In the genomic region with DNA sequence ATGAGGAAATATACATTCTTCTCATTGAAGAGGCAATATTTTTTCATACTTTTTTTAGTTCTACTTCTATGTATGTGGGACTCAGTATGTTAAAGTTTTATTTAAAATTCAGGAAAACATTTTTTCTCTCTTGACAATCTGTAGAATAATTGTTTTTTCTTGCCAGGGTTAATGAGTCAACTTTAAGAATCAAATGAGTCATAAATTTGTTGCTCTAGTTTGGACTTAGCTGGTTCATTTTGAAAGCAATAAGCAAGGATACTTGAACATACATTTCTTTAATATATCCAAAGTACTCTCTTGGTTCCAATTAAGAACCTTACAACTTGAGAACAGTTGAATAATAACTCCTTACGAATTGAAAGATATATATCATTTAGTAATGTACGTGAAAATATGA, we compare ENCODE assay signal across 21 cellular contexts.
DNase-seq lines count a peak whose midpoint lies in the region; ATAC-seq, FAIRE-seq and TF ChIP-seq lines count a peak whose summit lies in the region.
"Had no signal": no experiment of that assay in that cellular context is flagged by ENCODE, and none has a peak within 500 bp of the region (broad histone marks: within the 10 kb centered on the region; RNA-seq: fewer than 3 reads in every experiment).

No MANE protein-coding gene starts in this region.

- TF ChIP-seq POLR2A in breast epithelium (IDR thresholded peaks at IDR 0.05) (no peak), endothelial cell of umbilical vein (IDR thresholded peaks at IDR 0.05; ENCODE audit: low read depth, low read length) (no peak)

- no peaks in the 10 kb centered on the region for H3K9me3 Mint-ChIP-seq in MCF 10A (ENCODE audit: unreplicated experiment)
- H3K9me3 Mint-ChIP-seq: CD8-positive, alpha-beta memory T cell had no signal

- no peaks in the 10 kb centered on the region for H3K36me3 Mint-ChIP-seq in MCF 10A (ENCODE audit: insufficient read depth, unreplicated experiment)
- H3K36me3 Mint-ChIP-seq: CD8-positive, alpha-beta memory T cell had no signal

- BruUV-seq in MCF 10A (replicated peaks; lab: Mats Ljungman, UMichigan) (no TSS peak), endothelial cell of umbilical vein (replicated peaks; lab: Mats Ljungman, UMichigan) (no TSS peak)

- CTCF ChIA-PET in MCF 10A (lab: Yijun Ruan, JAX) (interaction anchor here (0.6 kb wide), 1 partner anchor 1539 kb away, joined by 3 read pairs; no protein-coding TSS in a partner anchor), endothelial cell of umbilical vein (lab: Charles Lee) (no interaction called here)

- H3K4me1 Mint-ChIP-seq in MCF 10A (ENCODE audit: insufficient read depth, unreplicated experiment): no peaks in the 10 kb centered on the region
- H3K4me1 Mint-ChIP-seq: CD8-positive, alpha-beta memory T cell had no signal

- no peaks in the 10 kb centered on the region for H3K27me3 Mint-ChIP-seq in MCF 10A (ENCODE audit: insufficient read depth, unreplicated experiment)
- H3K27me3 Mint-ChIP-seq: CD8-positive, alpha-beta memory T cell had no signal

- H3K27me3 ChIP-seq in breast epithelium (no peaks in the 10 kb centered on the region), endothelial cell of umbilical vein (ENCODE audit: control insufficient read depth in 2 of 2, insufficient read depth in 2 of 2, low read length in 2 of 2) (no peaks in the 10 kb centered on the region), lower lobe of right lung (ENCODE audit: low read depth) (no peaks in the 10 kb centered on the region)
- H3K27me3 ChIP-seq: BLaER1 treated with 17β-estradiol and CSF1 and Interleukin-3, amounts not matched to agents 10 nM and 100 nM; Peyer's patch had no signal

- H3K4me1 ChIP-seq in breast epithelium (no peaks in the 10 kb centered on the region), endothelial cell of umbilical vein (ENCODE audit: control insufficient read depth, extremely low read depth, insufficient read depth, low read length) (no peaks in the 10 kb centered on the region), lower lobe of right lung (no peaks in the 10 kb centered on the region)
- H3K4me1 ChIP-seq: BLaER1 treated with 17β-estradiol and CSF1 and Interleukin-3, amounts not matched to agents 10 nM and 100 nM; Peyer's patch had no signal

- H3K9ac ChIP-seq in endothelial cell of umbilical vein (replicated peaks; ENCODE audit: extremely low read depth, insufficient read depth, low read length): no peak overlapping the region
- H3K9ac ChIP-seq: BLaER1 treated with 17β-estradiol and CSF1 and Interleukin-3, amounts not matched to agents 10 nM and 100 nM had no signal

- H3K27ac Mint-ChIP-seq in MCF 10A (ENCODE audit: low read depth, unreplicated experiment): no peak overlapping the region
- H3K27ac Mint-ChIP-seq: CD8-positive, alpha-beta memory T cell had no signal

- POLR2A ChIA-PET in MCF 10A (lab: Yijun Ruan, JAX) (no interaction called here), endothelial cell of umbilical vein (lab: Charles Lee) (no interaction called here)

- H3K4me3 ChIP-seq in breast epithelium: no peak overlapping the region
- no peak overlapping the region for H3K4me3 ChIP-seq in endothelial cell of umbilical vein (replicated peaks in 1 of 3; ENCODE audit: insufficient read depth in 1 of 3, low read depth in 1 of 3, low read length in 3 of 3)
- no peak overlapping the region for H3K4me3 ChIP-seq in lower lobe of right lung
- H3K4me3 ChIP-seq: BLaER1 treated with 17β-estradiol and CSF1 and Interleukin-3, amounts not matched to agents 10 nM and 100 nM; K562; Peyer's patch; SK-N-MC had no signal

- DNase-seq in MCF 10A (ENCODE audit: unreplicated experiment) (peak; percentile 15), breast epithelium (ENCODE audit: low spot score in 2 of 2) (no peak), endothelial cell of umbilical vein (ENCODE audit: low read depth, low spot score) (no peak), lower lobe of right lung (no peak), left ventricle myocardium superior (no peak)
- DNase-seq in activated T-cell treated with anti-CD3 and anti-CD28 coated beads, Interleukin-2, amount 50 U/mL, for 48 hours: no peak
- DNase-seq: 8988T; CD8-positive, alpha-beta memory T cell; DND-41; GOT3; NCI-H1436; NCI-H2029 treated with DMSO at 0.1 percent for 48 hours; NCI-H510A treated with DMSO at 0.1 percent for 48 hours; Peyer's patch; Right ventricle myocardium superior had no signal

- no peak overlapping the region for H3K27ac ChIP-seq in breast epithelium
- H3K27ac ChIP-seq in endothelial cell of umbilical vein (ENCODE audit: insufficient read depth, low read depth, low read length): no peak overlapping the region
- H3K27ac ChIP-seq in lower lobe of right lung: no peak overlapping the region
- H3K27ac ChIP-seq: BLaER1 treated with 17β-estradiol and CSF1 and Interleukin-3, amounts not matched to agents 10 nM and 100 nM; Peyer's patch; SK-N-MC had no signal

- no peak overlapping the region for H2AFZ ChIP-seq in endothelial cell of umbilical vein (ENCODE audit: low read depth, low read length)

- H3K4me2 ChIP-seq in endothelial cell of umbilical vein (ENCODE audit: insufficient read depth, low read length): no peak overlapping the region
- H3K4me2 ChIP-seq: BLaER1 treated with 17β-estradiol and CSF1 and Interleukin-3, amounts not matched to agents 10 nM and 100 nM had no signal

- H3K4me3 Mint-ChIP-seq in MCF 10A (ENCODE audit: unreplicated experiment): no peak overlapping the region
- H3K4me3 Mint-ChIP-seq: CD8-positive, alpha-beta memory T cell had no signal

- no peaks in the 10 kb centered on the region for H4K20me1 ChIP-seq in endothelial cell of umbilical vein (replicated peaks; ENCODE audit: control insufficient read depth, extremely low read depth, insufficient read depth, low read length)
- H4K20me1 ChIP-seq: BLaER1 treated with 17β-estradiol and CSF1 and Interleukin-3, amounts not matched to agents 10 nM and 100 nM had no signal

- H3K9me1 ChIP-seq in endothelial cell of umbilical vein (replicated peaks; ENCODE audit: control insufficient read depth, extremely low read depth, insufficient read depth, low read length): no peaks in the 10 kb centered on the region

- dilution Hi-C loops in endothelial cell of umbilical vein (cut with MboI; ENCODE audit: extremely low pct_ligation_motif_present, low sequenced_read_pairs): no loop called here

- intact Hi-C loops in MCF 10A (cut with micrococcal nuclease): no loop called here
- intact Hi-C loops in breast epithelium (cut with DNase I; ENCODE audit: low total_unique reads): no loop called here
- intact Hi-C loops in endothelial cell of umbilical vein (cut with micrococcal nuclease): no loop called here
- intact Hi-C loops in lower lobe of right lung (cut with DNase I): no loop called here
- intact Hi-C loops in left ventricle myocardium superior (cut with micrococcal nuclease): no loop called here

- H3K36me3 ChIP-seq in breast epithelium (no peaks in the 10 kb centered on the region), endothelial cell of umbilical vein (ENCODE audit: control insufficient read depth in 2 of 2, extremely low read depth in 1 of 2, insufficient read depth in 2 of 2, low read length in 2 of 2) (no peaks in the 10 kb centered on the region), lower lobe of right lung (no peaks in the 10 kb centered on the region)
- H3K36me3 ChIP-seq: BLaER1 treated with 17β-estradiol and CSF1 and Interleukin-3, amounts not matched to agents 10 nM and 100 nM; Peyer's patch had no signal

- TF ChIP-seq CTCF in MCF 10A (IDR thresholded peaks at IDR 0.05; ENCODE audit: unreplicated experiment) (no peak), breast epithelium (IDR thresholded peaks at IDR 0.05) (no peak), endothelial cell of umbilical vein (IDR thresholded peaks at IDR 0.05; ENCODE audit: extremely low read depth in 1 of 2, insufficient read depth in 1 of 2, low read depth in 1 of 2, low read length in 2 of 2) (no peak), lower lobe of right lung (IDR thresholded peaks at IDR 0.05) (no peak)

- FAIRE-seq in TTC549 (lab: Jason Lieb, UNC) (peak; percentile 71), endothelial cell of umbilical vein (lab: Jason Lieb, UNC) (peak; percentile 58)
- FAIRE-seq: GM12892, K562 had no signal

- H3K9me3 ChIP-seq in breast epithelium: no peaks in the 10 kb centered on the region
- H3K9me3 ChIP-seq in endothelial cell of umbilical vein (replicated peaks; ENCODE audit: control insufficient read depth, insufficient read depth, low read length): no peaks in the 10 kb centered on the region
- H3K9me3 ChIP-seq in lower lobe of right lung: no peaks in the 10 kb centered on the region
- H3K9me3 ChIP-seq: BLaER1 treated with 17β-estradiol and CSF1 and Interleukin-3, amounts not matched to agents 10 nM and 100 nM; Peyer's patch had no signal

- H3K79me2 ChIP-seq in endothelial cell of umbilical vein (ENCODE audit: control insufficient read depth, insufficient read depth, low read length): no peaks in the 10 kb centered on the region

- ATAC-seq in HG02885 (IDR thresholded peaks at IDR 0.05; ENCODE audit: poor library complexity, unreplicated experiment) (no peak), lower lobe of right lung (no peak), left ventricle myocardium superior (no peak)
- ATAC-seq: K562 had no signal

TF ChIP-seq in endothelial cell of umbilical vein, 7 proteins besides CTCF, POLR2A, EP300 and RAD21:
- TF ChIP-seq GATA2 (IDR thresholded peaks at IDR 0.05; ENCODE audit: insufficient read depth, insufficient read length, low read depth, low read length) (no peak), FOS (IDR thresholded peaks at IDR 0.05; ENCODE audit: borderline replicate concordance, insufficient read depth, low read length) (no peak), EZH2 (IDR thresholded peaks at IDR 0.05; ENCODE audit: borderline replicate concordance, low read depth, low read length, severe bottlenecking) (no peak), POLR2AphosphoS5 (IDR thresholded peaks at IDR 0.05; ENCODE audit: insufficient read depth, low read depth, low read length) (no peak), MYC (IDR thresholded peaks at IDR 0.05; ENCODE audit: low read depth, low read length) (no peak), JUN (IDR thresholded peaks at IDR 0.05; ENCODE audit: borderline replicate concordance, insufficient read depth, insufficient read length, low read depth) (no peak)
- TF ChIP-seq, protein P1, sequence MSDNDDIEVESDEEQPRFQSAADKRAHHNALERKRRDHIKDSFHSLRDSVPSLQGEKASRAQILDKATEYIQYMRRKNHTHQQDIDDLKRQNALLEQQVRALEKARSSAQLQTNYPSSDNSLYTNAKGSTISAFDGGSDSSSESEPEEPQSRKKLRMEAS (IDR thresholded peaks at IDR 0.05; ENCODE audit: insufficient read depth, insufficient read length): no peak
TF ChIP-seq in endothelial cell of umbilical vein: peak in this region for 0.
